ENCODE assay signal across 10 cellular contexts in genomic region chr1:204323887-204324286, GRCh38. TPM values are rescaled to one million over a fixed set of nuclear protein-coding genes. Genes with fewer than 3 reads are reported as not detected.
DNase-seq lines count a peak whose midpoint lies in the region; ATAC-seq and TF ChIP-seq lines count a peak whose summit lies in the region.
"Had no signal": no experiment of that assay in that cellular context is flagged by ENCODE, and none has a peak within 500 bp of the region (broad histone marks: within the 10 kb centered on the region; RNA-seq: fewer than 3 reads in every experiment).

No MANE protein-coding gene starts in this region.

- no peak for TF ChIP-seq CTCF in fibroblast of villous mesenchyme (IDR thresholded peaks at IDR 0.05; ENCODE audit: insufficient read depth, low read depth, low read length)

- no peak for ATAC-seq in GM19395 (IDR thresholded peaks at IDR 0.05; ENCODE audit: unreplicated experiment)

- DNase-seq in activated CD4-positive, alpha-beta T cell treated with anti-CD3 and anti-CD28 coated beads for 24 hours (ENCODE audit: low read depth in 2 of 2) = peak; percentile 20 to 29
- DNase-seq in activated CD4-positive, alpha-beta T cell treated with anti-CD3 and anti-CD28 coated beads for 4 hours = no peak
- DNase-seq in T1000 (lab: John Stamatoyannopoulos, UW) = peak; percentile 27
- peak; percentile 66 for DNase-seq in fibroblast of villous mesenchyme (ENCODE audit: low read depth)
- DNase-seq in stimulated activated CD4-positive, alpha-beta T cell treated with anti-CD3 and anti-CD28 coated beads, Interleukin-4, amount 100 ng/mL, for 48 hours (ENCODE audit: low read depth in 2 of 2) = peak; percentile 42 to 52
- DNase-seq in central memory CD4-positive, alpha-beta T cell = no peak
- DNase-seq in MV-4-11 (lab: John Stamatoyannopoulos, UW) = no peak
- DNase-seq: colonic mucosa, NCI-H146 had no signal

- no peak overlapping the region for H3K4me3 ChIP-seq in fibroblast of villous mesenchyme (ENCODE audit: low read depth, low read length)
- H3K4me3 ChIP-seq: colonic mucosa had no signal

RNA-seq across cellular contexts. Expression of gene PLEKHA6, which starts 35.8 kb away (rescaled TPM):
- 2.9 and 3.9 TPM in 2 replicates for total RNA-seq in fibroblast of villous mesenchyme

Comparison
In these comparisons a context has a peak if more than half of its experiments do, and no peak if none do; other contexts are left out.
1. DNase-seq: peak in activated CD4-positive, alpha-beta T cell treated with anti-CD3 and anti-CD28 coated beads for 24 hours (2 of 2), T1000 (single experiment), fibroblast of villous mesenchyme (single experiment) and stimulated activated CD4-positive, alpha-beta T cell treated with anti-CD3 and anti-CD28 coated beads, Interleukin-4, amount 100 ng/mL, for 48 hours (2 of 2); none in activated CD4-positive, alpha-beta T cell treated with anti-CD3 and anti-CD28 coated beads for 4 hours (0 of 2), central memory CD4-positive, alpha-beta T cell (single experiment) and MV-4-11 (single experiment).